In the genomic region with DNA sequence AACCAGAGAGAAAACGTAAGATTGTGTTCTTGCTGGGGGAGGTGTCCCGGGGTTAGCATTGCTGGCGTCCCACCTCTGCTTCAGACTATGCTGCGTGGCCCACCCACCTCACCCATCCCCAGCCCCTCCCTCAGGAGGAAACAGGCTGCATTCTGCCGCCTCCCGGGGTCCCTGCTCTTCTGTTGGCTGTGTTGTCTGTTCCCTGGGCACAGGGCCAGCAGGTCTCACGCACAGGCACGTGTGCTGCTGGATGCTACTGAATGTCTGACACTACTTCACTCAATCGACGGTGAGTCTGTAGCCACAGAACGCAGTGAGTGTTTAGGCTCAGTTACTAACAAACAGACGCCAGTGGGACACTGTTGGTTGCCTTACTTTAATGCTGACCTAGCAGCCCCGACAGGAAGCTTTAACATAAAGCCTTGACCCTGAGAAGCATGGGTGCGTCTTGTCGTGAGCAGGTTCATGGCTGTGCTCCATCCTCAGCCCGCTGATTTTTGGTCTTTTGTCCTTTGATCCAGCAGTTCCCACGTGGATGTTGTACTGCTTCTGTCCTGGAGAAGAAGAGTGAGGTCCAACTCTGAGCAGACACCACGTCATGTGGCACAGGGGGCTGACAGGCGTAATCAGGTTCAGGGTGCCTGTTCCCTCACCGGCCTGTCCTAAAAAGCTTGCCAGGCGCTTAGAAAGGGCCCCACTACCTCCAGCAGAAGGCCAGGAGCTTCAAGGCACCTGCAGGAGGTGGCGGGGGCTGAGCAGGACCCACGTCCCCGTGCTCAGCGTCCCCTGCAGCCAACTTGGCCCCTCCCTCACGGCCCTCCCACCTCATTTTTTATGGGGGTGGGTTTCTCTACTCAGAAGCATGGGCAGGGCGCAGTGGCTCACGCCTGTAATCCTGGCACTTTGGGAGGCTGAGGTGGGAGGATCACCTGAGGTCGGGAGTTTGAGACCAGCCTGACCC, we compare ENCODE assay signal across 12 cellular contexts. TPM values are rescaled to one million over a fixed set of nuclear protein-coding genes. Genes with fewer than 3 reads are reported as not detected.
A peak's percentile ranks its signal among the peaks of the same experiment; 100 is the strongest.
DNase-seq lines count a peak whose midpoint lies in the region; ATAC-seq and TF ChIP-seq lines count a peak whose summit lies in the region.
"Had no signal": no experiment of that assay in that cellular context is flagged by ENCODE, and none has a peak within 500 bp of the region (broad histone marks: within the 10 kb centered on the region; RNA-seq: fewer than 3 reads in every experiment).

No MANE protein-coding gene starts in this region.

- ATAC-seq in HG03280 (IDR thresholded peaks at IDR 0.05; ENCODE audit: unreplicated experiment), result no peak

- peaks cover 7% of the 10 kb centered on the region; the same call in 1 of the 2 replicates for H3K36me3 ChIP-seq in PC-9 (ENCODE audit: low read depth)

- CTCF ChIA-PET in PC-9 (lab: Charles Lee), result no interaction called here

- H3K27me3 ChIP-seq in PC-9 (ENCODE audit: insufficient read depth, low read depth), result no peaks in the 10 kb centered on the region

- no TSS peak for BruUV-seq in PC-9 (replicated peaks; lab: Mats Ljungman, UMichigan)

- no peaks in the 10 kb centered on the region for H3K27me3 Mint-ChIP-seq in neural crest cell (ENCODE audit: low read depth)
- H3K27me3 Mint-ChIP-seq: CD4-positive, CD25-positive, alpha-beta regulatory T cell had no signal

- H3K36me3 Mint-ChIP-seq in neural crest cell (ENCODE audit: low read depth), result peaks cover 5% of the 10 kb centered on the region

- peaks cover 30% of the 10 kb centered on the region; the same call in 1 of the 2 replicates for H3F3A ChIP-seq in PC-9 (ENCODE audit: insufficient read depth, low read depth)

- H3K9me3 Mint-ChIP-seq in neural crest cell, result no peaks in the 10 kb centered on the region
- H3K9me3 Mint-ChIP-seq: CD4-positive, CD25-positive, alpha-beta regulatory T cell had no signal

- peak overlapping the region; percentile 38 for H3K4me3 Mint-ChIP-seq in neural crest cell
- H3K4me3 Mint-ChIP-seq: CD4-positive, CD25-positive, alpha-beta regulatory T cell had no signal

- DNase-seq in DMS79 treated with DMSO at 0.1 percent for 48 hours (lab: John Stamatoyannopoulos, UW) (peak; percentile 49), NCI-H2029 (lab: John Stamatoyannopoulos, UW) (peak; percentile 67), neural crest cell (ENCODE audit: low read depth, low spot score) (no peak), PC-9 (no peak), NCI-H2227 (lab: John Stamatoyannopoulos, UW; ENCODE audit: unreplicated experiment) (no peak), CD1c-positive myeloid dendritic cell (ENCODE audit: extremely low spot score) (no peak)
- DNase-seq: aorta; CD4-positive, CD25-positive, alpha-beta regulatory T cell; NCI-H1417 treated with DMSO at 0.1 percent for 48 hours; T1000 had no signal

- H3K79me2 ChIP-seq in PC-9 (ENCODE audit: low read depth), result no peaks in the 10 kb centered on the region

- intact Hi-C loops in PC-9 (cut with micrococcal nuclease; ENCODE audit: unreplicated experiment), result no loop called here

- no peak overlapping the region for H3K4me2 ChIP-seq in PC-9

- H3K27ac ChIP-seq in cingulate gyrus (ENCODE audit: low read depth, low read length) (peak overlapping the region; percentile 1), PC-9 (no peak overlapping the region)

- no peak overlapping the region for H3K4me3 ChIP-seq in PC-9

- H3K9me3 ChIP-seq in PC-9 (ENCODE audit: insufficient read depth, low read depth), result no peaks in the 10 kb centered on the region

- 0 out of 2 replicates have a peak, but pooled peaks cover 18% of the 10 kb centered on the region for H4K20me1 ChIP-seq in PC-9 (ENCODE audit: insufficient read depth)

- no peaks in the 10 kb centered on the region for H3K4me1 ChIP-seq in PC-9 (replicated peaks; ENCODE audit: insufficient read depth)

- peak overlapping the region; percentile 96 for H3K27ac Mint-ChIP-seq in neural crest cell (ENCODE audit: unreplicated experiment)

- TF ChIP-seq CTCF in neural crest cell (conservative IDR thresholded peaks at IDR 0.05) (no peak), PC-9 (conservative IDR thresholded peaks at IDR 0.05) (no peak)

- no peaks in the 10 kb centered on the region for H3K9me2 ChIP-seq in PC-9 (ENCODE audit: insufficient read depth)

- POLR2A ChIA-PET in PC-9 (lab: Charles Lee; ENCODE audit: unreplicated experiment), result interaction anchor here (0.7 kb wide), 1 partner anchor 22 kb away, joined by 4 read pairs; no protein-coding TSS in a partner anchor

- peaks cover 5% of the 10 kb centered on the region for H3K4me1 Mint-ChIP-seq in neural crest cell
- H3K4me1 Mint-ChIP-seq: CD4-positive, CD25-positive, alpha-beta regulatory T cell had no signal

- no peak overlapping the region for H2AFZ ChIP-seq in PC-9

RNA-seq across cellular contexts. Expression of a gene that starts 26.0 kb away (rescaled TPM):
- total RNA-seq in neural crest cell (33.5 and 35.0 TPM in 2 replicates), PC-9 (2021) (30.2 and 35.2 TPM in 2 replicates)

Comparison
In these comparisons a context has a peak if more than half of its experiments do, and no peak if none do; other contexts are left out.
1. DNase-seq: peak in DMS79 treated with DMSO at 0.1 percent for 48 hours (single experiment) and NCI-H2029 (single experiment); none in neural crest cell (single experiment), PC-9 (0 of 2), NCI-H2227 (single experiment) and CD1c-positive myeloid dendritic cell (single experiment).